ENCODE assay signal across 11 cellular contexts in the genomic region with DNA sequence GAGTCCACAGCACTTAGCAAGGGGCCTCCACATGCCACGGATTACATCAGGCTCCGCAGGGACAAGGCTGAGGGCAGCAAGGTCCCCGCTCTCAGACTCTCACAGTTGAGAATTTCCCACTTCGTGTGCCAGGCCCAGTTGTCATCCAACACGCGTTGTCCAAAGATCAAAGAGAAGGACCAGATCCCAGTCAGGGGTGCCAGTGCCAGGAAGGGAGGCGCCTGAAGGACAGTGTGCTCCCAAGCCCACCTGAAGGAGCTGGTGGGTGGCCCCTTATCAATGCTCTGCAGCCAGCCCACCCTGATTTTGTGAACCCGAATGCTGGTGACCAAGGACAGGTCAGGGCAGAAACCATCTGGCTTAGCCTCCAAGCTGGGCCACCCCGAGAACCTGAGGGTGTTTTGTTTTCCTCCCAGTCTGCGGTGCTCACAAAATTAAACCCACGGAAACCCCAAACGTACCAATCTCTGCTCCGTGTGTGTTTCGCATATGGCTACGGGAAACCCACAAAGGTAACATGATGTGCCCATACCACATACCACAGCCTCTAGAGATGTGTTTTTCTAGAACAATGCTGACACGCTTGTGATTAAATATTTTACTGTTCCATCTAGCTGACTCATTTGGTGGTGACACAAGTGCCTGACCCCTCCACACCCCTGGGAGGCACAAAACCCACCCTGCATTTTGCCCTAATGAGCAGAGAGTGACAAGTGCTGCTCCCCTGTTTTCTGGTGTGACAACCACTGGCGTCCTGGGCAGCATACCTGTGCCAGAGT. TPM values are rescaled to one million over a fixed set of nuclear protein-coding genes. Genes with fewer than 3 reads are reported as not detected.
A peak's percentile ranks its signal among the peaks of the same experiment; 100 is the strongest.
DNase-seq lines count a peak whose midpoint lies in the region; ATAC-seq, FAIRE-seq and TF ChIP-seq lines count a peak whose summit lies in the region.
"Had no signal": no experiment of that assay in that cellular context is flagged by ENCODE, and none has a peak within 500 bp of the region (broad histone marks: within the 10 kb centered on the region; RNA-seq: fewer than 3 reads in every experiment).

No MANE protein-coding gene starts in this region.

- H3K9me3 Mint-ChIP-seq in activated CD4-positive, alpha-beta memory T cell treated with anti-CD3 and anti-CD28 coated beads, Interleukin-2, amount 10 ng/mL, durations not matched to agents 7 days and 5 days, result no peaks in the 10 kb centered on the region
- H3K9me3 Mint-ChIP-seq: natural killer cell had no signal

- no peak for TF ChIP-seq CTCF in esophagus muscularis mucosa (IDR thresholded peaks at IDR 0.05)

- TF ChIP-seq EP300 in esophagus muscularis mucosa (IDR thresholded peaks at IDR 0.05), result no peak

- no peak overlapping the region for H3K27ac Mint-ChIP-seq in activated CD4-positive, alpha-beta memory T cell treated with anti-CD3 and anti-CD28 coated beads, Interleukin-2, amount 10 ng/mL, durations not matched to agents 7 days and 5 days
- H3K27ac Mint-ChIP-seq: activated naive CD8-positive, alpha-beta T cell; natural killer cell had no signal

- no peaks in the 10 kb centered on the region for H3K36me3 Mint-ChIP-seq in activated CD4-positive, alpha-beta memory T cell treated with anti-CD3 and anti-CD28 coated beads, Interleukin-2, amount 10 ng/mL, durations not matched to agents 7 days and 5 days (ENCODE audit: low read depth)
- H3K36me3 Mint-ChIP-seq: activated naive CD8-positive, alpha-beta T cell; natural killer cell had no signal

- H3K27me3 Mint-ChIP-seq in activated CD4-positive, alpha-beta memory T cell treated with anti-CD3 and anti-CD28 coated beads, Interleukin-2, amount 10 ng/mL, durations not matched to agents 7 days and 5 days, result peaks cover 54% of the 10 kb centered on the region

- no peaks in the 10 kb centered on the region for H3K36me3 ChIP-seq in esophagus muscularis mucosa
- no peaks in the 10 kb centered on the region for H3K36me3 ChIP-seq in small intestine (ENCODE audit: control insufficient read depth in 2 of 2, insufficient read depth in 2 of 2, low read length in 2 of 2)

- H3K4me3 Mint-ChIP-seq in activated CD4-positive, alpha-beta memory T cell treated with anti-CD3 and anti-CD28 coated beads, Interleukin-2, amount 10 ng/mL, durations not matched to agents 7 days and 5 days, result no peak overlapping the region
- H3K4me3 Mint-ChIP-seq: activated naive CD8-positive, alpha-beta T cell; natural killer cell had no signal

- H3K4me1 Mint-ChIP-seq in activated CD4-positive, alpha-beta memory T cell treated with anti-CD3 and anti-CD28 coated beads, Interleukin-2, amount 10 ng/mL, durations not matched to agents 7 days and 5 days, result peaks cover 32% of the 10 kb centered on the region

- H3K27me3 ChIP-seq in esophagus muscularis mucosa, result peaks cover 0 to 14% (median 0%) of the 10 kb centered on the region in 4 donors
- H3K27me3 ChIP-seq in small intestine (ENCODE audit: control insufficient read depth in 2 of 2, insufficient read depth in 2 of 2, low read length in 2 of 2), result no peaks in the 10 kb centered on the region

- no peak overlapping the region for H3K4me3 ChIP-seq in esophagus muscularis mucosa
- no peak overlapping the region for H3K4me3 ChIP-seq in small intestine (ENCODE audit: low read depth in 1 of 2, low read length in 2 of 2)

- WGBS in esophagus muscularis mucosa, result 86% methylated on average over 10 of the region's 17 CpGs
- 77 to 83% (median 79%) methylated on average over 17 of the region's 17 CpGs for WGBS in small intestine, 3 donors

- intact Hi-C loops in esophagus muscularis mucosa (cut with DNase I), result no loop called here

- peaks cover 0 to 26% (median 20%) of the 10 kb centered on the region in 4 donors for H3K4me1 ChIP-seq in esophagus muscularis mucosa
- H3K4me1 ChIP-seq in small intestine (ENCODE audit: control insufficient read depth in 2 of 2, insufficient read depth in 1 of 2, low read depth in 1 of 2, low read length in 1 of 2), result no peaks in the 10 kb centered on the region

- no peak for ATAC-seq in HG02588 (IDR thresholded peaks at IDR 0.05; ENCODE audit: unreplicated experiment)

- H3K9me3 ChIP-seq in esophagus muscularis mucosa, result no peaks in the 10 kb centered on the region
- H3K9me3 ChIP-seq in small intestine (ENCODE audit: control insufficient read depth, low read depth), result no peaks in the 10 kb centered on the region

- no peak for TF ChIP-seq POLR2A in esophagus muscularis mucosa (IDR thresholded peaks at IDR 0.05; ENCODE audit: low read depth)

- CTCF ChIA-PET in activated CD4-positive, alpha-beta memory T cell treated with anti-CD3 and anti-CD28 coated beads, Interleukin-2, amount 10 ng/mL, durations not matched to agents 7 days and 5 days (lab: Charles Lee), result no interaction called here

- FAIRE-seq in small intestine (lab: Jason Lieb, UNC), result no peak

- POLR2A ChIA-PET in activated CD4-positive, alpha-beta memory T cell treated with anti-CD3 and anti-CD28 coated beads, Interleukin-2, amount 10 ng/mL, durations not matched to agents 7 days and 5 days (lab: Charles Lee), result interaction anchor here (1.0 kb wide), 1 partner anchor 13 kb away, joined by 3 read pairs; no protein-coding TSS in a partner anchor

- H3K27ac ChIP-seq in esophagus muscularis mucosa (replicated peaks in 1 of 4) (no peak overlapping the region), small intestine (ENCODE audit: low read depth in 1 of 2, low read length in 1 of 2) (no peak overlapping the region), substantia nigra (ENCODE audit: low read depth, low read length, poor library complexity, severe bottlenecking) (no peak overlapping the region)
- H3K27ac ChIP-seq: 22Rv1 had no signal

- DNase-seq in DMS53 (lab: John Stamatoyannopoulos, UW), result peak; percentile 69
- no peak for DNase-seq in DMS53 treated with DMSO at 0.1 percent for 48 hours (lab: John Stamatoyannopoulos, UW; ENCODE audit: unreplicated experiment)
- peak; percentile 50 for DNase-seq in activated CD4-positive, alpha-beta memory T cell treated with anti-CD3 and anti-CD28 coated beads, Interleukin-2, amount 10 ng/mL, durations not matched to agents 7 days and 5 days
- peak; percentile 83 for DNase-seq in esophagus muscularis mucosa (ENCODE audit: extremely low spot score)
- DNase-seq in small intestine, result peak; percentile 37
- DNase-seq in substantia nigra (lab: John Stamatoyannopoulos, UW), result no peak
- no peak for DNase-seq in DMS114 treated with DMSO at 0.1 percent for 48 hours (lab: John Stamatoyannopoulos, UW; ENCODE audit: unreplicated experiment)
- DNase-seq: natural killer cell had no signal

RNA-seq across cellular contexts. Expression of a gene that starts 24.5 kb away (rescaled TPM):
- under 1 TPM; 0.18 to 0.20 TPM for total RNA-seq in activated CD4-positive, alpha-beta memory T cell treated with anti-CD3 and anti-CD28 coated beads, Interleukin-2, amount 10 ng/mL, durations not matched to agents 7 days and 5 days
- total RNA-seq in esophagus muscularis mucosa, result 1 to 10 TPM; 1.7 to 4.7 (median 3.3) TPM
- polyA plus RNA-seq in small intestine, result 10 to 100 TPM in 2 of 3 donors, 1 to 10 TPM in 1; 3.0 to 10.3 (median 10.1) TPM

Comparison
In these comparisons a context has a peak if more than half of its experiments do, and no peak if none do; other contexts are left out.
1. DNase-seq: peak in DMS53 (single experiment), activated CD4-positive, alpha-beta memory T cell treated with anti-CD3 and anti-CD28 coated beads, Interleukin-2, amount 10 ng/mL, durations not matched to agents 7 days and 5 days (single experiment), esophagus muscularis mucosa (single experiment) and small intestine (single experiment); none in DMS53 treated with DMSO at 0.1 percent for 48 hours (single experiment), substantia nigra (0 of 49) and DMS114 treated with DMSO at 0.1 percent for 48 hours (single experiment).